16 cellular contexts compared by ENCODE assay signal in genomic region chr19:46698395-46699321, GRCh38. TPM values are rescaled to one million over a fixed set of nuclear protein-coding genes. Genes with fewer than 3 reads are reported as not detected.
"Had no signal": no experiment of that assay in that cellular context is flagged by ENCODE, and none has a peak within 500 bp of the region (broad histone marks: within the 10 kb centered on the region; RNA-seq: fewer than 3 reads in every experiment).

No MANE protein-coding gene starts in this region.

- H3K9me3 Mint-ChIP-seq: activated naive CD4-positive, alpha-beta T cell treated with anti-CD3 and anti-CD28 coated beads, Interleukin-2, amount 50 U/mL, for 72 hours; mesothelial cell of epicardium; WTC11 had no signal

- H3K27me3 Mint-ChIP-seq: T-helper 17 cell had no signal

- H3K27ac Mint-ChIP-seq: mesothelial cell of epicardium had no signal

- H3K4me1 ChIP-seq: breast epithelium had no signal

- H3K4me3 Mint-ChIP-seq: T-helper 17 cell had no signal

- H3K9ac ChIP-seq: SK-N-SH had no signal

- ATAC-seq: activated naive CD4-positive, alpha-beta T cell treated with anti-CD3 and anti-CD28 coated beads, Interleukin-2, amount 50 U/mL, for 72 hours; T-helper 17 cell had no signal

- DNase-seq: activated CD4-positive, alpha-beta T cell treated with anti-CD3 and anti-CD28 coated beads for 48 hours; activated CD8-positive, alpha-beta memory T cell treated with anti-CD3 and anti-CD28 coated beads for 24 hours; activated T-cell treated with anti-CD3 and anti-CD28 coated beads for 4 hours; dermis blood vessel endothelial cell; hippocampal formation; kidney glomerular epithelial cell; right cardiac atrium; stimulated activated naive CD4-positive, alpha-beta T cell; T-helper 17 cell; upper lobe of left lung had no signal

- H3K4me2 ChIP-seq: SK-N-SH had no signal

- H3K9me3 ChIP-seq: breast epithelium, neutrophil, SK-N-SH, upper lobe of left lung had no signal

- H3K27ac ChIP-seq: upper lobe of left lung had no signal

- H3K27me3 ChIP-seq: breast epithelium, neutrophil, upper lobe of left lung had no signal

RNA-seq across cellular contexts. Expression of gene DACT3, which starts 37.7 kb away (rescaled TPM):
- total RNA-seq: T-helper 17 cell had no signal
